In the genomic region with DNA sequence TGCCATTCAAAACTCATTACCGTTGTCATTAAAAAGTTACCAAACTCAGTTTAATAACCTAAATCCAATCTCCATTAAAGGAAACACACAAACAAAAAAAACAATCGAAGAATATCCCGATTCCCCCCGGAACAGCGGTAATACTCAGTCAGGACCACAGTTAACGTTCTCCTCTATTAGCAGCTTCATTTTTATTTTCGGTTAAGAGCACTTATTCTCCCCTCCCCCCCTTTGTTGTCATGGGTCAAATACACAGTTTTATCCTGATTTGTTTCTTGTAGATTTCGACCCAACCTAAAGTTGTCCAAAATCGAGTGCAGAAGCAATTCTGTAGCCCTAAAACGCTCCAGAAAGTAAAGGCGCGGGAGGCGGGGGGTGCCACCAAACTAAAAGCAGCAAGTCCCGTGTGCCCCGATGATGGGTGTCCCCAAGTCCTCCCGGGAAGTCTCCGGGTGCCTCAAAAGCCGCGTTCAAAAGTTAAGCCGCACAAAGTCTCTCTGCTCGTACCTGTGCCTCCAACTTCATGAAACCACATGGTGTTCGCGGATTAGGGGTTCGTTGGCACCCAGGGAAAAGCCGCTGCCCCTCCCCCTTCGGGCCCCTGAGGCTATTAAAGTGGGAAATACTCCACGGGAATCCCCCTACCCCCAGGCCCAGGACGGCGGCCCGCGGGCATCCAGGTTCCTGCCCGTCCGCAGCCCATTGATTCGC, we compare ENCODE assay signal across 8 cellular contexts. TPM values are rescaled to one million over a fixed set of nuclear protein-coding genes. Genes with fewer than 3 reads are reported as not detected.
DNase-seq lines count a peak whose midpoint lies in the region; ATAC-seq and TF ChIP-seq lines count a peak whose summit lies in the region.

No MANE protein-coding gene starts in this region.

- H3K9ac ChIP-seq in BLaER1, result peak overlapping the region; percentile 99
- H3K9ac ChIP-seq in SK-N-MC (ENCODE audit: insufficient read length), result peak overlapping the region; percentile 98
- peak overlapping the region; percentile 78 to 85 for H3K9ac ChIP-seq in liver (ENCODE audit: low read depth in 1 of 2, low read length in 2 of 2)

- no peak for TF ChIP-seq POLR2A in breast epithelium (IDR thresholded peaks at IDR 0.05)

- peak overlapping the region; percentile 100 for H3K27ac ChIP-seq in BLaER1
- H3K27ac ChIP-seq in SK-N-MC, result peak overlapping the region; percentile 100
- H3K27ac ChIP-seq in breast epithelium, result peak overlapping the region; percentile 99
- peak overlapping the region; percentile 91 to 93 for H3K27ac ChIP-seq in liver (ENCODE audit: low read depth in 1 of 2, low read length in 2 of 2)

- H3K9me3 ChIP-seq in BLaER1, result no peaks in the 10 kb centered on the region
- no peaks in the 10 kb centered on the region for H3K9me3 ChIP-seq in HAP-1
- no peaks in the 10 kb centered on the region for H3K9me3 ChIP-seq in SK-N-MC (ENCODE audit: low read depth, low read length)
- no peaks in the 10 kb centered on the region for H3K9me3 ChIP-seq in breast epithelium
- no peaks in the 10 kb centered on the region for H3K9me3 ChIP-seq in liver (ENCODE audit: control insufficient read depth in 4 of 4, low read length in 3 of 4)

- peaks cover 38% of the 10 kb centered on the region for H3K36me3 ChIP-seq in BLaER1
- peaks cover 44% of the 10 kb centered on the region for H3K36me3 ChIP-seq in HAP-1 (replicated peaks)
- peaks cover 40% of the 10 kb centered on the region for H3K36me3 ChIP-seq in SK-N-MC (ENCODE audit: insufficient read depth, low read length)
- H3K36me3 ChIP-seq in breast epithelium, result no peaks in the 10 kb centered on the region
- H3K36me3 ChIP-seq in liver (ENCODE audit: control insufficient read depth in 4 of 4, insufficient read depth in 3 of 4, low read depth in 1 of 4, low read length in 3 of 4), result peaks cover 6 to 12% (median 7%) of the 10 kb centered on the region in 4 donors

- TF ChIP-seq RAD21 in liver (IDR thresholded peaks at IDR 0.05), result no peak

- WGBS in liver, result under 1% methylated on average over 34 of the region's 34 CpGs

- peak in 1 of 2 experiments; percentile 37 for DNase-seq in HAP-1 (ENCODE audit: low spot score in 2 of 2)
- DNase-seq in SK-N-MC (ENCODE audit: low read depth, low spot score), result no peak
- no peak for DNase-seq in breast epithelium (ENCODE audit: low spot score in 2 of 2)
- peak in 2 of 3 experiments; percentile 11 to 23 for DNase-seq in stimulated activated CD4-positive, alpha-beta T cell treated with anti-CD3 and anti-CD28 coated beads, TNF-alpha, amount 100 ng/mL, for 4 hours (ENCODE audit: low read depth in 3 of 3)
- no peak for DNase-seq in NCI-H2171 treated with DMSO at 0.1 percent for 48 hours (lab: John Stamatoyannopoulos, UW)

- H3K27me3 ChIP-seq in BLaER1, result no peaks in the 10 kb centered on the region
- H3K27me3 ChIP-seq in HAP-1 (ENCODE audit: low read depth), result no peaks in the 10 kb centered on the region
- H3K27me3 ChIP-seq in breast epithelium, result no peaks in the 10 kb centered on the region
- H3K27me3 ChIP-seq in liver (ENCODE audit: control insufficient read depth in 4 of 4, insufficient read depth in 4 of 4, low read length in 3 of 4), result no peaks in the 10 kb centered on the region

- H3K4me3 ChIP-seq in BLaER1, result peak overlapping the region; percentile 84
- H3K4me3 ChIP-seq in HAP-1, result peak overlapping the region; percentile 94
- peak overlapping the region; percentile 93 for H3K4me3 ChIP-seq in SK-N-MC
- peak overlapping the region; percentile 79 to 98 (median 85) for H3K4me3 ChIP-seq in breast epithelium
- peak overlapping the region; percentile 88 to 98 (median 89) for H3K4me3 ChIP-seq in liver (ENCODE audit: low read depth in 1 of 3, low read length in 3 of 3)

- no peak for ATAC-seq in GM21360 (IDR thresholded peaks at IDR 0.05; ENCODE audit: unreplicated experiment)

- no peak for TF ChIP-seq CTCF in breast epithelium (IDR thresholded peaks at IDR 0.05)
- TF ChIP-seq CTCF in liver (IDR thresholded peaks at IDR 0.05; ENCODE audit: low read depth, low read length, missing input control), result no peak

- in situ Hi-C loops in HAP-1 (cut with MboI; ENCODE audit: low sequenced_read_pairs), result no loop called here

- intact Hi-C loops in breast epithelium (cut with DNase I; ENCODE audit: low total_unique reads), result no loop called here

- H3K4me2 ChIP-seq in BLaER1, result peak overlapping the region; percentile 96

- peaks cover 56% of the 10 kb centered on the region for H4K20me1 ChIP-seq in BLaER1

- peaks cover 49% of the 10 kb centered on the region for H3K4me1 ChIP-seq in BLaER1
- H3K4me1 ChIP-seq in HAP-1, result peaks cover 15% of the 10 kb centered on the region
- H3K4me1 ChIP-seq in breast epithelium, result peaks cover 0 to 6% of the 10 kb centered on the region in 2 donors
- H3K4me1 ChIP-seq in liver (ENCODE audit: control insufficient read depth in 4 of 4, insufficient read depth in 4 of 4, low read length in 3 of 4), result peaks cover 0 to 16% (median 6%) of the 10 kb centered on the region in 4 donors

TF ChIP-seq in liver, 16 proteins besides CTCF, POLR2A, EP300 and RAD21:
- no peak for TF ChIP-seq HNF4G (IDR thresholded peaks at IDR 0.05)
- TF ChIP-seq YY1 (IDR thresholded peaks at IDR 0.05), result peak; percentile 28
- no peak for TF ChIP-seq NR2F2 (IDR thresholded peaks at IDR 0.05)
TF ChIP-seq in liver: peak in this region for 1.

RNA-seq across cellular contexts. Expression of gene SUMO2, which starts 1.0 kb away (rescaled TPM):
- total RNA-seq in breast epithelium, result 10 to 100 TPM; 68.8 to 78.6 (median 74.6) TPM
- total RNA-seq in liver, result 10 to 100 TPM; 20.9 to 79.0 TPM
- 100 to 1,000 TPM in 1 of 2 donors, 10 to 100 TPM in 1; 22.0 to 160 TPM for polyA plus RNA-seq in liver

RNA-seq across cellular contexts. Expression of gene NUP85, which starts 23.7 kb away (rescaled TPM):
- total RNA-seq in breast epithelium, result 10 to 100 TPM; 37.1 to 40.2 (median 37.7) TPM
- total RNA-seq in liver, result 10 to 100 TPM; 27.9 to 36.3 TPM
- polyA plus RNA-seq in liver, result 10 to 100 TPM; 15.2 to 31.2 TPM

RNA-seq across cellular contexts. Expression of gene JPT1, which starts 27.5 kb away (rescaled TPM):
- total RNA-seq in breast epithelium (10 to 100 TPM in 2 of 3 donors, 1 to 10 TPM in 1; 9.9 to 30.5 (median 24.9) TPM), liver (10 to 100 TPM; 20.5 to 47.8 TPM)
- 10 to 100 TPM; 41.1 to 46.8 TPM for polyA plus RNA-seq in liver

RNA-seq across cellular contexts. Expression of gene NT5C, which starts 50.2 kb away (rescaled TPM):
- total RNA-seq in breast epithelium (100 to 1,000 TPM in 1 of 3 donors, 10 to 100 TPM in 2; 79.6 to 106 (median 91.4) TPM), liver (10 to 100 TPM; 13.6 to 27.2 TPM)
- 10 to 100 TPM; 22.5 to 26.4 TPM for polyA plus RNA-seq in liver

Comparison
In these comparisons a context has a peak if more than half of its experiments do, and no peak if none do; other contexts are left out.
1. DNase-seq: peak in stimulated activated CD4-positive, alpha-beta T cell treated with anti-CD3 and anti-CD28 coated beads, TNF-alpha, amount 100 ng/mL, for 4 hours (2 of 3); none in SK-N-MC (single experiment), breast epithelium (0 of 2) and NCI-H2171 treated with DMSO at 0.1 percent for 48 hours (single experiment).
2. Peak in every context shown above with its lines, with median percentiles within 50 percentile points of each other: H3K27ac ChIP-seq, H3K4me3 ChIP-seq and H3K9ac ChIP-seq.